1 cellular context compared by ENCODE assay signal in the genomic region with DNA sequence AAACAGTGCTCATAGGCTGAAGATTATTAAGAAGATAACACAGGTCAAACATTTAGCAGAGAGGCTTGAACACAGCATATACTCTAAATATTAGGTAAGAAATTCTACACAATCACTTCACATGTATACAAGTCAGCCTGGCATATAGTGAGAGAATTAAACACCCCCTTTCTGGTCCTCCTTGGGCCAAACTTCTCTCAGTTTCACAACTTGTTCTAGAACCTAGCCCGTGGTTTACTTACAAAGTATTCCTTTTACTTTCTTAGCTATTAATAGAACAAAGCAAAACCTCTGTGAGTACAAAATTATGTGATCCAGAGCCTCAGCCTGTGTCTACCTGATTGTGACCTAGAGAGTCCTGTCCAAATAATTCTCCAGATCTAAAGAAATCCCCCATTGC.
TF ChIP-seq lines count a peak whose summit lies in the region.

No MANE protein-coding gene starts in this region.

TF ChIP-seq in IMR-90, 13 proteins besides CTCF, POLR2A, EP300 and RAD21:
- TF ChIP-seq CEBPB (IDR thresholded peaks at IDR 0.05; ENCODE audit: low read depth, low read length) (no peak), FOS (IDR thresholded peaks at IDR 0.05; ENCODE audit: low read depth, low read length) (no peak), NFE2L2 (IDR thresholded peaks at IDR 0.05; ENCODE audit: low read depth, low read length) (no peak), CHD1 (IDR thresholded peaks at IDR 0.05; ENCODE audit: low read depth, low read length) (no peak)
